In genomic region chr15:68499620-68500312, GRCh38 we compare ENCODE assay signal across 16 cellular contexts.
DNase-seq lines count a peak whose midpoint lies in the region; ATAC-seq and TF ChIP-seq lines count a peak whose summit lies in the region.
"Had no signal": no experiment of that assay in that cellular context is flagged by ENCODE, and none has a peak within 500 bp of the region (broad histone marks: within the 10 kb centered on the region; RNA-seq: fewer than 3 reads in every experiment).

No MANE protein-coding gene starts in this region.

- H3K4me3 Mint-ChIP-seq in type B pancreatic cell = no peak overlapping the region
- H3K4me3 Mint-ChIP-seq: CD8-positive, alpha-beta memory T cell had no signal

- H3K27me3 ChIP-seq in MG63 = no peaks in the 10 kb centered on the region
- H3K27me3 ChIP-seq: BE2C had no signal

- no peak overlapping the region for H3K27ac Mint-ChIP-seq in type B pancreatic cell
- H3K27ac Mint-ChIP-seq: CD8-positive, alpha-beta memory T cell had no signal

- peaks cover 6% of the 10 kb centered on the region for H3K4me1 Mint-ChIP-seq in type B pancreatic cell (ENCODE audit: unreplicated experiment)

- DNase-seq in Daoy (ENCODE audit: low read depth) (peak; percentile 26), MG63 (peak; percentile 76), glomerular visceral epithelial cell (ENCODE audit: extremely low spot score) (peak; percentile 37), type B pancreatic cell (ENCODE audit: extremely low spot score, unreplicated experiment) (peak; percentile 31), NCI-H69 (lab: John Stamatoyannopoulos, UW) (no peak), SHP77 treated with DMSO at 0.1 percent for 48 hours (lab: John Stamatoyannopoulos, UW) (no peak), NCI-H2081 treated with DMSO at 0.1 percent for 48 hours (lab: John Stamatoyannopoulos, UW) (no peak)
- DNase-seq: BE2C; CD8-positive, alpha-beta memory T cell; MV-4-11; NCI-H1436; NCI-H2029 treated with DMSO at 0.1 percent for 48 hours; NCI-H524 treated with DMSO at 0.1 percent for 48 hours had no signal

- no peaks in the 10 kb centered on the region for H3K36me3 Mint-ChIP-seq in type B pancreatic cell
- H3K36me3 Mint-ChIP-seq: CD8-positive, alpha-beta memory T cell had no signal

- ATAC-seq in HG03521 (IDR thresholded peaks at IDR 0.05; ENCODE audit: unreplicated experiment) = no peak

- H3K9me3 Mint-ChIP-seq in type B pancreatic cell = no peaks in the 10 kb centered on the region
- H3K9me3 Mint-ChIP-seq: CD8-positive, alpha-beta memory T cell had no signal

- TF ChIP-seq CTCF in type B pancreatic cell (conservative IDR thresholded peaks at IDR 0.05) = no peak

- H3K36me3 ChIP-seq in MG63 = no peaks in the 10 kb centered on the region
- H3K36me3 ChIP-seq: BE2C, HAP-1 had no signal

- H3K9me3 ChIP-seq in MG63 = no peaks in the 10 kb centered on the region
- H3K9me3 ChIP-seq: BE2C, HAP-1 had no signal

- H3K4me3 ChIP-seq in MG63 = no peak overlapping the region
- H3K4me3 ChIP-seq: HAP-1, SK-N-MC had no signal

- no peaks in the 10 kb centered on the region for H3K27me3 Mint-ChIP-seq in type B pancreatic cell

Comparison
In these comparisons a context has a peak if more than half of its experiments do, and no peak if none do; other contexts are left out.
1. DNase-seq: peak in Daoy (single experiment), MG63 (single experiment), glomerular visceral epithelial cell (single experiment) and type B pancreatic cell (single experiment); none in NCI-H69 (single experiment), SHP77 treated with DMSO at 0.1 percent for 48 hours (single experiment) and NCI-H2081 treated with DMSO at 0.1 percent for 48 hours (single experiment).